18 cellular contexts compared by ENCODE assay signal in genomic region chr7:757741-758163, GRCh38.
"Had no signal": no experiment of that assay in that cellular context is flagged by ENCODE, and none has a peak within 500 bp of the region (broad histone marks: within the 10 kb centered on the region; RNA-seq: fewer than 3 reads in every experiment).

No MANE protein-coding gene starts in this region.

- FAIRE-seq: endothelial cell of umbilical vein, islet of Langerhans had no signal

- DNase-seq: activated CD4-positive, alpha-beta T cell treated with anti-CD3 and anti-CD28 coated beads, Interleukin-2, amount 10 ng/mL, durations not matched to agents 24 days and 14 days; activated CD4-positive, CD25-positive, alpha-beta regulatory T cell; dermis blood vessel endothelial cell; effector memory CD4-positive, alpha-beta T cell; esophagus squamous epithelium; hippocampal formation; midbrain; nephron progenitor cell; occipital lobe; stimulated activated CD4-positive, alpha-beta T cell treated with anti-CD3 and anti-CD28 coated beads, Interleukin-15, amount 100 ng/mL, for 24 hours; stimulated activated CD4-positive, alpha-beta T cell treated with anti-CD3 and anti-CD28 coated beads, Interleukin-2, amount 100 ng/mL, for 48 hours; SW 1271 had no signal

- H3K4me1 ChIP-seq: esophagus squamous epithelium, right atrium auricular region, SJSA1 had no signal

- H3K4me3 ChIP-seq: esophagus squamous epithelium, right atrium auricular region, SJSA1, skin epidermis had no signal

- ATAC-seq: left colon had no signal

- H3K9me3 ChIP-seq: esophagus squamous epithelium, right atrium auricular region, SJSA1 had no signal

- H3K27me3 ChIP-seq: esophagus squamous epithelium, right atrium auricular region, SJSA1 had no signal

- H3K27ac ChIP-seq: esophagus squamous epithelium, right atrium auricular region, SJSA1, skin epidermis had no signal
